17 cellular contexts compared by ENCODE assay signal in the genomic region with DNA sequence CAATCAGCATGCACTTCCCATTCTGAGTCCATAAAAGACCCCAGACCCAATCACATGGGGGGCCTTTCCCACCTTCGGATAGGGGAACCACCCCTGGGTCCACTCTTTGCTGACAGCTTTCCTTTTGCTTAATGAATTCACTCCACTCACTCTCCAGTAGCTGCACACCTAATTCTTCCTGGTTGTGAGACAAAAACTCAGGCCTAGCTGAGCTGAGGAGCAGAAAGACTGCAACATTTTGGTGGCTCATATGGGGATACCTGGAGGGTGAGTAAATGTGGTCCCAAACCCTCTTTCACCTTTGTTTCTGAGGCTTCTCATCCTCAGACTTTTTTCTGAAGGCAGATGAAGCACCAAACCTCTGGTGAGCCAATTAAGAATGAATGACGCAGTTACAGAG.
DNase-seq lines count a peak whose midpoint lies in the region; ATAC-seq and TF ChIP-seq lines count a peak whose summit lies in the region.
"Had no signal": no experiment of that assay in that cellular context is flagged by ENCODE, and none has a peak within 500 bp of the region (broad histone marks: within the 10 kb centered on the region; RNA-seq: fewer than 3 reads in every experiment).

No MANE protein-coding gene starts in this region.

- no peak overlapping the region for H3K27ac ChIP-seq in HEK293 (ENCODE audit: extremely low read depth, low read depth, low read length)
- H3K27ac ChIP-seq: BLaER1 treated with 17β-estradiol and CSF1 and Interleukin-3, amounts not matched to agents 10 nM and 100 nM; GM23248 had no signal

- H3K27me3 Mint-ChIP-seq in glutamatergic neuron (ENCODE audit: unreplicated experiment), result peaks cover 9% of the 10 kb centered on the region
- H3K27me3 Mint-ChIP-seq in nephron progenitor cell (ENCODE audit: low read depth, poor library complexity), result peaks cover 20% of the 10 kb centered on the region
- peaks cover 19% of the 10 kb centered on the region for H3K27me3 Mint-ChIP-seq in stimulated activated memory B cell treated with anti-CD40 and anti-IgM and Interleukin-4, amounts not matched to agents 10 μg/mL and 1 μg/mL and 100 μg/mL, for 72 hours

- H3K4me3 ChIP-seq in HEK293 (ENCODE audit: low read depth, low read length), result no peak overlapping the region
- H3K4me3 ChIP-seq: BLaER1 treated with 17β-estradiol and CSF1 and Interleukin-3, amounts not matched to agents 10 nM and 100 nM; GM23248 had no signal

- H3K9me3 Mint-ChIP-seq in glutamatergic neuron (ENCODE audit: unreplicated experiment) (peaks cover 23% of the 10 kb centered on the region), nephron progenitor cell (peaks cover 90% of the 10 kb centered on the region)
- peaks cover 17% of the 10 kb centered on the region for H3K9me3 Mint-ChIP-seq in stimulated activated memory B cell treated with anti-CD40 and anti-IgM and Interleukin-4, amounts not matched to agents 10 μg/mL and 1 μg/mL and 100 μg/mL, for 72 hours

- CTCF ChIA-PET in HEK293 (lab: Yijun Ruan, JAX), result interaction anchor here (1.1 kb wide), 1 partner anchor 13 kb away, joined by 3 read pairs; no protein-coding TSS in a partner anchor

- TF ChIP-seq CTCF in HEK293 (tag by site-specific recombination; IDR thresholded peaks at IDR 0.05) (no peak), glutamatergic neuron (IDR thresholded peaks at IDR 0.05; ENCODE audit: partially characterized antibody, unreplicated experiment) (no peak), nephron progenitor cell (IDR thresholded peaks at IDR 0.05) (no peak)

- no peaks in the 10 kb centered on the region for H3K4me1 ChIP-seq in HEK293 (ENCODE audit: control insufficient read depth, insufficient read depth, low read length)

- H3K4me3 Mint-ChIP-seq in glutamatergic neuron (ENCODE audit: unreplicated experiment), result peak overlapping the region; percentile 37
- no peak overlapping the region for H3K4me3 Mint-ChIP-seq in nephron progenitor cell
- H3K4me3 Mint-ChIP-seq in stimulated activated memory B cell treated with anti-CD40 and anti-IgM and Interleukin-4, amounts not matched to agents 10 μg/mL and 1 μg/mL and 100 μg/mL, for 72 hours, result no peak overlapping the region
- H3K4me3 Mint-ChIP-seq: B cell; CD8-positive, alpha-beta T cell had no signal

- H3K36me3 Mint-ChIP-seq in glutamatergic neuron (ENCODE audit: unreplicated experiment), result peaks cover 36% of the 10 kb centered on the region
- H3K36me3 Mint-ChIP-seq in nephron progenitor cell (ENCODE audit: low read depth), result peaks cover 57% of the 10 kb centered on the region
- no peaks in the 10 kb centered on the region for H3K36me3 Mint-ChIP-seq in stimulated activated memory B cell treated with anti-CD40 and anti-IgM and Interleukin-4, amounts not matched to agents 10 μg/mL and 1 μg/mL and 100 μg/mL, for 72 hours
- H3K36me3 Mint-ChIP-seq: CD8-positive, alpha-beta T cell had no signal

- no peaks in the 10 kb centered on the region for H3K4me1 Mint-ChIP-seq in glutamatergic neuron (ENCODE audit: low read depth, unreplicated experiment)
- peaks cover 17% of the 10 kb centered on the region for H3K4me1 Mint-ChIP-seq in nephron progenitor cell
- H3K4me1 Mint-ChIP-seq in stimulated activated memory B cell treated with anti-CD40 and anti-IgM and Interleukin-4, amounts not matched to agents 10 μg/mL and 1 μg/mL and 100 μg/mL, for 72 hours, result no peaks in the 10 kb centered on the region

- H3K36me3 ChIP-seq in HEK293 (ENCODE audit: control insufficient read depth in 2 of 2, insufficient read depth in 1 of 2, low read length in 2 of 2), result no peaks in the 10 kb centered on the region

- no peaks in the 10 kb centered on the region for H3K9me3 ChIP-seq in HEK293 (ENCODE audit: control insufficient read depth, insufficient read depth, low read depth, low read length)

- no peak for ATAC-seq in GM18517 (IDR thresholded peaks at IDR 0.05; ENCODE audit: unreplicated experiment)
- no peak for ATAC-seq in HG02885 (IDR thresholded peaks at IDR 0.05; ENCODE audit: poor library complexity, unreplicated experiment)
- ATAC-seq in stimulated activated memory B cell treated with anti-CD40 and anti-IgM and Interleukin-4, amounts not matched to agents 10 μg/mL and 1 μg/mL and 100 μg/mL, for 72 hours, result no peak
- ATAC-seq: CD8-positive, alpha-beta T cell had no signal

- H3K27ac Mint-ChIP-seq in glutamatergic neuron (ENCODE audit: unreplicated experiment) (no peak overlapping the region), nephron progenitor cell (peak overlapping the region; percentile 38)
- no peak overlapping the region for H3K27ac Mint-ChIP-seq in stimulated activated memory B cell treated with anti-CD40 and anti-IgM and Interleukin-4, amounts not matched to agents 10 μg/mL and 1 μg/mL and 100 μg/mL, for 72 hours
- H3K27ac Mint-ChIP-seq: B cell; CD8-positive, alpha-beta T cell had no signal

- DNase-seq in AG20443 (ENCODE audit: low spot score) (peak; percentile 2), glutamatergic neuron (no peak), nephron progenitor cell (no peak), medulla oblongata (ENCODE audit: extremely low spot score) (no peak)
- DNase-seq: 8988T; Calu3; CD8-positive, alpha-beta T cell; DMS79 treated with DMSO at 0.1 percent for 48 hours; GF-D8; GM23248; HCEC 1CT had no signal

- POLR2A ChIA-PET in HEK293 (lab: Yijun Ruan, JAX), result no interaction called here

TF ChIP-seq in HEK293, 187 proteins besides CTCF, POLR2A, EP300 and RAD21:
- TF ChIP-seq SETDB1 (IDR thresholded peaks at IDR 0.05; ENCODE audit: insufficient read length, low read length) (peak; percentile 76), ATF2 (tag by site-specific recombination; IDR thresholded peaks at IDR 0.05; ENCODE audit: low read depth) (no peak), ZNF530 (tag by site-specific recombination; IDR thresholded peaks at IDR 0.05; ENCODE audit: low read depth) (no peak), ZFHX2 (tag by site-specific recombination; conservative IDR thresholded peaks at IDR 0.05) (no peak), ZNF341 (tag by site-specific recombination; IDR thresholded peaks at IDR 0.05; ENCODE audit: low read depth) (no peak), TRIM28 (IDR thresholded peaks at IDR 0.05; ENCODE audit: borderline replicate concordance, low read length) (peak; percentile 63; the same call in 1 of the 2 replicates), ZNF626 (tag by site-specific recombination; IDR thresholded peaks at IDR 0.05) (no peak), AEBP2 (tag by site-specific recombination; IDR thresholded peaks at IDR 0.05; ENCODE audit: borderline replicate concordance) (no peak), ZNF624 (tag by site-specific recombination; IDR thresholded peaks at IDR 0.05) (no peak)
- TF ChIP-seq, protein P1, sequence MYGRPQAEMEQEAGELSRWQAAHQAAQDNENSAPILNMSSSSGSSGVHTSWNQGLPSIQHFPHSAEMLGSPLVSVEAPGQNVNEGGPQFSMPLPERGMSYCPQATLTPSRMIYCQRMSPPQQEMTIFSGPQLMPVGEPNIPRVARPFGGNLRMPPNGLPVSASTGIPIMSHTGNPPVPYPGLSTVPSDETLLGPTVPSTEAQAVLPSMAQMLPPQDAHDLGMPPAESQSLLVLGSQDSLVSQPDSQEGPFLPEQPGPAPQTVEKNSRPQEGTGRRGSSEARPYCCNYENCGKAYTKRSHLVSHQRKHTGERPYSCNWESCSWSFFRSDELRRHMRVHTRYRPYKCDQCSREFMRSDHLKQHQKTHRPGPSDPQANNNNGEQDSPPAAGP (tag by site-specific recombination; IDR thresholded peaks at IDR 0.05), result no peak
TF ChIP-seq in HEK293: peak in this region for 2.
